ENCODE assay signal across 18 cellular contexts in genomic region chr1:44112486-44112885, GRCh38. TPM values are rescaled to one million over a fixed set of nuclear protein-coding genes. Genes with fewer than 3 reads are reported as not detected.
"Had no signal": no experiment of that assay in that cellular context is flagged by ENCODE, and none has a peak within 500 bp of the region (broad histone marks: within the 10 kb centered on the region; RNA-seq: fewer than 3 reads in every experiment).

No MANE protein-coding gene starts in this region.

- H3K27ac ChIP-seq: colonic mucosa, parathyroid adenoma, tibial nerve, vagina had no signal

- H3K9me3 ChIP-seq: colonic mucosa, tibial nerve, vagina had no signal

- H3K27me3 ChIP-seq: colonic mucosa, tibial nerve, vagina had no signal

- H3K36me3 ChIP-seq: colonic mucosa, tibial nerve, vagina had no signal

- FAIRE-seq: endothelial cell of umbilical vein had no signal

- H3K4me3 ChIP-seq: colonic mucosa, lung, smooth muscle cell, tibial nerve, vagina had no signal

- H3K4me1 ChIP-seq: colonic mucosa, parathyroid adenoma, tibial nerve, vagina had no signal

- DNase-seq: activated CD4-positive, alpha-beta memory T cell treated with anti-CD3 and anti-CD28 coated beads for 36 hours; activated CD4-positive, alpha-beta T cell treated with anti-CD3 and anti-CD28 coated beads for 1 hour; activated T-cell treated with anti-CD3 and anti-CD28 coated beads, Interleukin-2, amount 50 U/mL, for 72 hours; caudate nucleus; colonic mucosa; glutamatergic neuron; left colon; naive thymus-derived CD4-positive, alpha-beta T cell had no signal

- ATAC-seq: activated T-cell treated with anti-CD3 and anti-CD28 coated beads, Interleukin-2, amount 50 U/mL, for 72 hours; left colon; naive thymus-derived CD4-positive, alpha-beta T cell; stimulated activated memory B cell treated with anti-CD40 and anti-IgM and Interleukin-4, amounts not matched to agents 10 μg/mL and 1 μg/mL and 100 μg/mL, for 72 hours had no signal

RNA-seq across cellular contexts. Expression of gene KLF17, which starts 6.1 kb away (rescaled TPM):
- total RNA-seq: activated CD4-positive, alpha-beta memory T cell treated with anti-CD3 and anti-CD28 coated beads for 36 hours; activated T-cell treated with anti-CD3 and anti-CD28 coated beads, Interleukin-2, amount 50 U/mL, for 72 hours; colonic mucosa; endothelial cell of umbilical vein; naive thymus-derived CD4-positive, alpha-beta T cell; renal cortical epithelial cell; subcutaneous adipose tissue; tibial nerve had no signal
- polyA plus RNA-seq: endothelial cell of umbilical vein; naive thymus-derived CD4-positive, alpha-beta T cell; smooth muscle cell had no signal

RNA-seq across cellular contexts. Expression of gene KLF18, which starts 28.9 kb away (rescaled TPM):
- total RNA-seq: activated CD4-positive, alpha-beta memory T cell treated with anti-CD3 and anti-CD28 coated beads for 36 hours; activated T-cell treated with anti-CD3 and anti-CD28 coated beads, Interleukin-2, amount 50 U/mL, for 72 hours; colonic mucosa; endothelial cell of umbilical vein; fibroblast of lung; left colon; lung; naive thymus-derived CD4-positive, alpha-beta T cell; renal cortical epithelial cell; smooth muscle cell; subcutaneous adipose tissue; tibial nerve; vagina had no signal
- polyA plus RNA-seq: endothelial cell of umbilical vein; fibroblast of lung; lung; naive thymus-derived CD4-positive, alpha-beta T cell; smooth muscle cell had no signal
